ENCODE assay signal across 15 cellular contexts in genomic region chrX:136475236-136475635, GRCh38.
A peak's percentile ranks its signal among the peaks of the same experiment; 100 is the strongest.
DNase-seq lines count a peak whose midpoint lies in the region; ATAC-seq and TF ChIP-seq lines count a peak whose summit lies in the region.
"Had no signal": no experiment of that assay in that cellular context is flagged by ENCODE, and none has a peak within 500 bp of the region (broad histone marks: within the 10 kb centered on the region; RNA-seq: fewer than 3 reads in every experiment).

No MANE protein-coding gene starts in this region.

- TF ChIP-seq CTCF in foreskin fibroblast (IDR thresholded peaks at IDR 0.05; ENCODE audit: low read depth, low read length) = no peak

- DNase-seq in HCEC 1CT = peak; percentile 6
- peak in 18 of 61 donors; percentile 0 to 51 (median 6) for DNase-seq in caudate nucleus (lab: John Stamatoyannopoulos, UW)
- DNase-seq in putamen (ENCODE audit: low spot score) = peak; percentile 27
- DNase-seq in MV-4-11 (lab: John Stamatoyannopoulos, UW) = no peak
- no peak for DNase-seq in foreskin fibroblast
- DNase-seq in activated naive CD4-positive, alpha-beta T cell treated with Interleukin-2 at 50 U/mL for 16 hours = no peak
- DNase-seq: 8988T; CD8-positive, alpha-beta memory T cell; COR-L47; HFFc6 had no signal

- no peak overlapping the region for H3K4me3 ChIP-seq in foreskin fibroblast (ENCODE audit: low read depth in 1 of 2, low read length in 2 of 2)
- H3K4me3 ChIP-seq: BLaER1 treated with 17β-estradiol and CSF1 and Interleukin-3, amounts not matched to agents 10 nM and 100 nM; GM23338 had no signal

- no peak for ATAC-seq in GM19467 (IDR thresholded peaks at IDR 0.05; ENCODE audit: unreplicated experiment)
- ATAC-seq: GM23338, HCT116 had no signal

- peak overlapping the region; percentile 27 for H3K27ac ChIP-seq in caudate nucleus (ENCODE audit: low read depth, low read length)
- H3K27ac ChIP-seq: HL-60 had no signal

Comparison
In these comparisons a context has a peak if more than half of its experiments do, and no peak if none do; other contexts are left out.
1. DNase-seq: peak in HCEC 1CT (single experiment) and putamen (single experiment); none in MV-4-11 (single experiment), foreskin fibroblast (0 of 2) and activated naive CD4-positive, alpha-beta T cell treated with Interleukin-2 at 50 U/mL for 16 hours (single experiment).